1 cellular context compared by ENCODE assay signal in the genomic region with DNA sequence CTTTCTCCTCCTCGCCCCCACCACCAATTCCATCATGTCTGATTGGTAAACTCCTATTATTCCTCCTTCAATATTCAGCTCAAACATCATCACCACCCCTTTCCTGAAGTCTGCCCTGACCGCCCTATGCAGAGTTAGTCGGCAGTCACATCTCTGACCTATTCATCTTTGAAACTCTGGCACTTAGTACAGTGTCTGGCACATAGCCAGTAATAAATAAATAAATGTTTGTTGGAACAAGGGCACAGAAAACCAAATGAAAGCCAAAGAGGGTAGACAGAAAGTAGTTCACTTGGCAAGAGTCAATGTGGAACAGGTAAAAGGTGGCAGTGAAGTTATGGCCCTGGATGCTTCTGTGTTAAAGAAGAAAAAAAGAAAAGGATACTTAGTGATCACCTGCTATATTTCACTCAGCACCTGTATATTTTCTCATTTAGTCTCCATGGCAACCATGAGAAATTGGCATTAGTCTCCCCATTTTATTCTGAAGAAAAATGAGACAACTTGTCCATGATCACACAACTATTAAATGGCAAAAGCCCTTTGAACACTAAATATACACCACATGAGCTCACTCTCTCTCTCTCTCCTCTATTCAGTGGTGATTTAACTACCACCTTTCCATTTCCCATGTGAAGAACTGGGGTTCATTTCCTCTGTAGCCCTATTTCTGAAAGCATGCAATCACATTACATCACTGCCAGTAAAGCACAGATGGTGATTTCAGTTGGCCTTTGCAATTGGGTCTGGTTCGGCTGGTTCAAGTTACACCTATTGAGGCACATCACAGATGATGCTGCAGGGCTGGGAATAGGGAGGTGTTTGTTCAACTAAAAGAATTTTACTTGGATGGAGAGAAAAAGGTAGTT.
A peak's percentile ranks its signal among the peaks of the same experiment; 100 is the strongest.
TF ChIP-seq lines count a peak whose summit lies in the region.

No MANE protein-coding gene starts in this region.

TF ChIP-seq in GM12878, 131 proteins besides CTCF, POLR2A, EP300 and RAD21 (continues in another document):
- TF ChIP-seq, protein P1, sequence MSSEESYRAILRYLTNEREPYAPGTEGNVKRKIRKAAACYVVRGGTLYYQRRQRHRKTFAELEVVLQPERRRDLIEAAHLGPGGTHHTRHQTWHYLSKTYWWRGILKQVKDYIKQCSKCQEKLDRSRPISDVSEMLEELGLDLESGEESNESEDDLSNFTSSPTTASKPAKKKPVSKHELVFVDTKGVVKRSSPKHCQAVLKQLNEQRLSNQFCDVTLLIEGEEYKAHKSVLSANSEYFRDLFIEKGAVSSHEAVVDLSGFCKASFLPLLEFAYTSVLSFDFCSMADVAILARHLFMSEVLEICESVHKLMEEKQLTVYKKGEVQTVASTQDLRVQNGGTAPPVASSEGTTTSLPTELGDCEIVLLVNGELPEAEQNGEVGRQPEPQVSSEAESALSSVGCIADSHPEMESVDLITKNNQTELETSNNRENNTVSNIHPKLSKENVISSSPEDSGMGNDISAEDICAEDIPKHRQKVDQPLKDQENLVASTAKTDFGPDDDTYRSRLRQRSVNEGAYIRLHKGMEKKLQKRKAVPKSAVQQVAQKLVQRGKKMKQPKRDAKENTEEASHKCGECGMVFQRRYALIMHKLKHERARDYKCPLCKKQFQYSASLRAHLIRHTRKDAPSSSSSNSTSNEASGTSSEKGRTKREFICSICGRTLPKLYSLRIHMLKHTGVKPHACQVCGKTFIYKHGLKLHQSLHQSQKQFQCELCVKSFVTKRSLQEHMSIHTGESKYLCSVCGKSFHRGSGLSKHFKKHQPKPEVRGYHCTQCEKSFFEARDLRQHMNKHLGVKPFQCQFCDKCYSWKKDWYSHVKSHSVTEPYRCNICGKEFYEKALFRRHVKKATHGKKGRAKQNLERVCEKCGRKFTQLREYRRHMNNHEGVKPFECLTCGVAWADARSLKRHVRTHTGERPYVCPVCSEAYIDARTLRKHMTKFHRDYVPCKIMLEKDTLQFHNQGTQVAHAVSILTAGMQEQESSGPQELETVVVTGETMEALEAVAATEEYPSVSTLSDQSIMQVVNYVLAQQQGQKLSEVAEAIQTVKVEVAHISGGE (CRISPR knock-in tag; IDR thresholded peaks at IDR 0.05) = no peak
- TF ChIP-seq RUNX3 (IDR thresholded peaks at IDR 0.05; ENCODE audit: low read length) (peak; percentile 67; the same call in 1 of the 2 replicates), SUZ12 (IDR thresholded peaks at IDR 0.05; ENCODE audit: unreplicated experiment) (no peak), MEF2A (IDR thresholded peaks at IDR 0.05; ENCODE audit: insufficient read depth, low read depth, low read length) (0 out of 2 replicates have a peak, but pooled peaks have one; percentile 24), ZZZ3 (IDR thresholded peaks at IDR 0.05; ENCODE audit: control insufficient read depth, insufficient read length, low read depth) (no peak), NBN (IDR thresholded peaks at IDR 0.05) (no peak), IRF4 (IDR thresholded peaks at IDR 0.05; ENCODE audit: low read depth, low read length) (no peak), RCOR1 (conservative IDR thresholded peaks at IDR 0.05; ENCODE audit: low read depth, low read length) (no peak), PAX8 (IDR thresholded peaks at IDR 0.05) (no peak), ZNF687 (IDR thresholded peaks at IDR 0.05) (no peak), ZBED1 (IDR thresholded peaks at IDR 0.05; ENCODE audit: borderline replicate concordance) (peak; percentile 26; the same call in 1 of the 2 replicates), NR2F1 (conservative IDR thresholded peaks at IDR 0.05) (no peak), ETV6 (conservative IDR thresholded peaks at IDR 0.05 in 1 of 2, IDR thresholded peaks at IDR 0.05 in 1 of 2; ENCODE audit: borderline replicate concordance in 1 of 2, low read depth in 1 of 2) (peak in 1 of 2 experiments; percentile 81; a peak in 2 of 4 replicates), CHD1 (IDR thresholded peaks at IDR 0.05; ENCODE audit: low read depth, low read length) (no peak), POU2F2 (IDR thresholded peaks at IDR 0.05; ENCODE audit: borderline replicate concordance, low read depth, low read length) (no peak), BCL11A (IDR thresholded peaks at IDR 0.05; ENCODE audit: low read depth, low read length) (no peak), MXI1 (IDR thresholded peaks at IDR 0.05; ENCODE audit: low read depth, low read length) (no peak), JUND (IDR thresholded peaks at IDR 0.05; ENCODE audit: low read depth, low read length) (no peak), CREM (IDR thresholded peaks at IDR 0.05; ENCODE audit: low read depth) (peak; percentile 59), JUNB (IDR thresholded peaks at IDR 0.05) (peak; percentile 51), SREBF1 (IDR thresholded peaks at IDR 0.05; ENCODE audit: low read length) (no peak), EED (IDR thresholded peaks at IDR 0.05; ENCODE audit: low read depth) (peak; percentile 74), CREB1 (IDR thresholded peaks at IDR 0.05; ENCODE audit: low read depth) (peak; percentile 47; the same call in 1 of the 2 replicates), TCF7 (IDR thresholded peaks at IDR 0.05; ENCODE audit: borderline replicate concordance) (peak; percentile 61; the same call in 1 of the 2 replicates), MTA2 (IDR thresholded peaks at IDR 0.05; ENCODE audit: low read depth) (no peak), STAT3 (IDR thresholded peaks at IDR 0.05; ENCODE audit: low read depth, low read length) (no peak), SIN3A (IDR thresholded peaks at IDR 0.05; ENCODE audit: low read depth, low read length) (no peak), CBX3 (IDR thresholded peaks at IDR 0.05; ENCODE audit: borderline replicate concordance, low read depth) (no peak)
- TF ChIP-seq, protein P2, sequence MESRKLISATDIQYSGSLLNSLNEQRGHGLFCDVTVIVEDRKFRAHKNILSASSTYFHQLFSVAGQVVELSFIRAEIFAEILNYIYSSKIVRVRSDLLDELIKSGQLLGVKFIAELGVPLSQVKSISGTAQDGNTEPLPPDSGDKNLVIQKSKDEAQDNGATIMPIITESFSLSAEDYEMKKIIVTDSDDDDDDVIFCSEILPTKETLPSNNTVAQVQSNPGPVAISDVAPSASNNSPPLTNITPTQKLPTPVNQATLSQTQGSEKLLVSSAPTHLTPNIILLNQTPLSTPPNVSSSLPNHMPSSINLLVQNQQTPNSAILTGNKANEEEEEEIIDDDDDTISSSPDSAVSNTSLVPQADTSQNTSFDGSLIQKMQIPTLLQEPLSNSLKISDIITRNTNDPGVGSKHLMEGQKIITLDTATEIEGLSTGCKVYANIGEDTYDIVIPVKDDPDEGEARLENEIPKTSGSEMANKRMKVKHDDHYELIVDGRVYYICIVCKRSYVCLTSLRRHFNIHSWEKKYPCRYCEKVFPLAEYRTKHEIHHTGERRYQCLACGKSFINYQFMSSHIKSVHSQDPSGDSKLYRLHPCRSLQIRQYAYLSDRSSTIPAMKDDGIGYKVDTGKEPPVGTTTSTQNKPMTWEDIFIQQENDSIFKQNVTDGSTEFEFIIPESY (IDR thresholded peaks at IDR 0.05) = no peak
- TF ChIP-seq, protein P3, sequence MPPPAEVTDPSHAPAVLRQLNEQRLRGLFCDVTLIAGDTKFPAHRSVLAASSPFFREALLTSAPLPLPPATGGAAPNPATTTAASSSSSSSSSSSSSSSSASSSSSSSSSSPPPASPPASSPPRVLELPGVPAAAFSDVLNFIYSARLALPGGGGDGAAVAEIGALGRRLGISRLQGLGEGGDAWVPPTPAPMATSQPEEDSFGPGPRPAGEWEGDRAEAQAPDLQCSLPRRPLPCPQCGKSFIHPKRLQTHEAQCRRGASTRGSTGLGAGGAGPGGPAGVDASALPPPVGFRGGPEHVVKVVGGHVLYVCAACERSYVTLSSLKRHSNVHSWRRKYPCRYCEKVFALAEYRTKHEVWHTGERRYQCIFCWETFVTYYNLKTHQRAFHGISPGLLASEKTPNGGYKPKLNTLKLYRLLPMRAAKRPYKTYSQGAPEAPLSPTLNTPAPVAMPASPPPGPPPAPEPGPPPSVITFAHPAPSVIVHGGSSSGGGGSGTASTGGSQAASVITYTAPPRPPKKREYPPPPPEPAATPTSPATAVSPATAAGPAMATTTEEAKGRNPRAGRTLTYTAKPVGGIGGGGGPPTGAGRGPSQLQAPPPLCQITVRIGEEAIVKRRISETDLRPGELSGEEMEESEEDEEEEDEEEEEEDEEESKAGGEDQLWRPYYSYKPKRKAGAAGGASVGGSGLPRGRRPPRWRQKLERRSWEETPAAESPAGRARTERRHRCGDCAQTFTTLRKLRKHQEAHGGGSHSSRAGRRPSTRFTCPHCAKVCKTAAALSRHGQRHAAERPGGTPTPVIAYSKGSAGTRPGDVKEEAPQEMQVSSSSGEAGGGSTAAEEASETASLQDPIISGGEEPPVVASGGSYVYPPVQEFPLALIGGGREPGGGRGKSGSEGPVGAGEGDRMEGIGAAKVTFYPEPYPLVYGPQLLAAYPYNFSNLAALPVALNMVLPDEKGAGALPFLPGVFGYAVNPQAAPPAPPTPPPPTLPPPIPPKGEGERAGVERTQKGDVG (CRISPR knock-in tag; IDR thresholded peaks at IDR 0.05) = no peak
- TF ChIP-seq, protein P4, sequence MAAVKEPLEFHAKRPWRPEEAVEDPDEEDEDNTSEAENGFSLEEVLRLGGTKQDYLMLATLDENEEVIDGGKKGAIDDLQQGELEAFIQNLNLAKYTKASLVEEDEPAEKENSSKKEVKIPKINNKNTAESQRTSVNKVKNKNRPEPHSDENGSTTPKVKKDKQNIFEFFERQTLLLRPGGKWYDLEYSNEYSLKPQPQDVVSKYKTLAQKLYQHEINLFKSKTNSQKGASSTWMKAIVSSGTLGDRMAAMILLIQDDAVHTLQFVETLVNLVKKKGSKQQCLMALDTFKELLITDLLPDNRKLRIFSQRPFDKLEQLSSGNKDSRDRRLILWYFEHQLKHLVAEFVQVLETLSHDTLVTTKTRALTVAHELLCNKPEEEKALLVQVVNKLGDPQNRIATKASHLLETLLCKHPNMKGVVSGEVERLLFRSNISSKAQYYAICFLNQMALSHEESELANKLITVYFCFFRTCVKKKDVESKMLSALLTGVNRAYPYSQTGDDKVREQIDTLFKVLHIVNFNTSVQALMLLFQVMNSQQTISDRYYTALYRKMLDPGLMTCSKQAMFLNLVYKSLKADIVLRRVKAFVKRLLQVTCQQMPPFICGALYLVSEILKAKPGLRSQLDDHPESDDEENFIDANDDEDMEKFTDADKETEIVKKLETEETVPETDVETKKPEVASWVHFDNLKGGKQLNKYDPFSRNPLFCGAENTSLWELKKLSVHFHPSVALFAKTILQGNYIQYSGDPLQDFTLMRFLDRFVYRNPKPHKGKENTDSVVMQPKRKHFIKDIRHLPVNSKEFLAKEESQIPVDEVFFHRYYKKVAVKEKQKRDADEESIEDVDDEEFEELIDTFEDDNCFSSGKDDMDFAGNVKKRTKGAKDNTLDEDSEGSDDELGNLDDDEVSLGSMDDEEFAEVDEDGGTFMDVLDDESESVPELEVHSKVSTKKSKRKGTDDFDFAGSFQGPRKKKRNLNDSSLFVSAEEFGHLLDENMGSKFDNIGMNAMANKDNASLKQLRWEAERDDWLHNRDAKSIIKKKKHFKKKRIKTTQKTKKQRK (IDR thresholded peaks at IDR 0.05; ENCODE audit: low read depth, low read length) = no peak
- TF ChIP-seq, protein P5, sequence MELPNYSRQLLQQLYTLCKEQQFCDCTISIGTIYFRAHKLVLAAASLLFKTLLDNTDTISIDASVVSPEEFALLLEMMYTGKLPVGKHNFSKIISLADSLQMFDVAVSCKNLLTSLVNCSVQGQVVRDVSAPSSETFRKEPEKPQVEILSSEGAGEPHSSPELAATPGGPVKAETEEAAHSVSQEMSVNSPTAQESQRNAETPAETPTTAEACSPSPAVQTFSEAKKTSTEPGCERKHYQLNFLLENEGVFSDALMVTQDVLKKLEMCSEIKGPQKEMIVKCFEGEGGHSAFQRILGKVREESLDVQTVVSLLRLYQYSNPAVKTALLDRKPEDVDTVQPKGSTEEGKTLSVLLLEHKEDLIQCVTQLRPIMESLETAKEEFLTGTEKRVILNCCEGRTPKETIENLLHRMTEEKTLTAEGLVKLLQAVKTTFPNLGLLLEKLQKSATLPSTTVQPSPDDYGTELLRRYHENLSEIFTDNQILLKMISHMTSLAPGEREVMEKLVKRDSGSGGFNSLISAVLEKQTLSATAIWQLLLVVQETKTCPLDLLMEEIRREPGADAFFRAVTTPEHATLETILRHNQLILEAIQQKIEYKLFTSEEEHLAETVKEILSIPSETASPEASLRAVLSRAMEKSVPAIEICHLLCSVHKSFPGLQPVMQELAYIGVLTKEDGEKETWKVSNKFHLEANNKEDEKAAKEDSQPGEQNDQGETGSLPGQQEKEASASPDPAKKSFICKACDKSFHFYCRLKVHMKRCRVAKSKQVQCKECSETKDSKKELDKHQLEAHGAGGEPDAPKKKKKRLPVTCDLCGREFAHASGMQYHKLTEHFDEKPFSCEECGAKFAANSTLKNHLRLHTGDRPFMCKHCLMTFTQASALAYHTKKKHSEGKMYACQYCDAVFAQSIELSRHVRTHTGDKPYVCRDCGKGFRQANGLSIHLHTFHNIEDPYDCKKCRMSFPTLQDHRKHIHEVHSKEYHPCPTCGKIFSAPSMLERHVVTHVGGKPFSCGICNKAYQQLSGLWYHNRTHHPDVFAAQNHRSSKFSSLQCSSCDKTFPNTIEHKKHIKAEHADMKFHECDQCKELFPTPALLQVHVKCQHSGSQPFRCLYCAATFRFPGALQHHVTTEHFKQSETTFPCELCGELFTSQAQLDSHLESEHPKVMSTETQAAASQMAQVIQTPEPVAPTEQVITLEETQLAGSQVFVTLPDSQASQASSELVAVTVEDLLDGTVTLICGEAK (IDR thresholded peaks at IDR 0.05; ENCODE audit: borderline replicate concordance) = no peak
